32 cellular contexts compared by ENCODE assay signal in genomic region chr19:44109458-44109857, GRCh38.
"Had no signal": no experiment of that assay in that cellular context is flagged by ENCODE, and none has a peak within 500 bp of the region (broad histone marks: within the 10 kb centered on the region; RNA-seq: fewer than 3 reads in every experiment).

No MANE protein-coding gene starts in this region.

- H3K9me3 ChIP-seq: testis had no signal

- DNase-seq: naive thymus-derived CD8-positive, alpha-beta T cell; nephron progenitor cell; occipital lobe; ovary; posterior cingulate gyrus; psoas muscle; right cardiac atrium; spleen; stimulated activated CD4-positive, alpha-beta T cell treated with anti-CD3 and anti-CD28 coated beads, Interleukin-12 subunit alpha, Interleukin-12 subunit beta, amount 100 ng/mL, for 4 hours; stimulated activated CD4-positive, alpha-beta T cell treated with anti-CD3 and anti-CD28 coated beads, Interleukin-1b, Interleukin-23, amount 100 ng/mL, for 48 hours; stimulated activated CD4-positive, alpha-beta T cell treated with anti-CD3 and anti-CD28 coated beads, Interleukin-4, amount 100 ng/mL, for 1 hour; stimulated activated CD4-positive, alpha-beta T cell treated with anti-CD3 and anti-CD28 coated beads, Interleukin-4, amount 100 ng/mL, for 4 hours; stimulated activated CD8-positive, alpha-beta memory T cell treated with anti-CD3 and anti-CD28 coated beads, Interleukin-4, amount 100 ng/mL, for 48 hours; stimulated activated naive CD4-positive, alpha-beta T cell; stimulated activated naive CD8-positive, alpha-beta T cell treated with anti-CD3 and anti-CD28 coated beads, Interleukin-15, amount 100 ng/mL, for 72 hours; stimulated activated naive CD8-positive, alpha-beta T cell treated with anti-CD3 and anti-CD28 coated beads, Interleukin-15, Interleukin-2, amounts not matched to agents 100 U/mL and 50 U/mL, for 24 hours; substantia nigra; testis; tibial artery; transverse colon; upper lobe of right lung; uterus had no signal

- H3K9ac ChIP-seq: neural progenitor cell, parathyroid adenoma had no signal

- ATAC-seq: naive thymus-derived CD8-positive, alpha-beta T cell; natural killer cell treated with Interleukin-12 subunit alpha and Interleukin-12 subunit beta and Interleukin-15 and Interleukin-18, amount 100 ng/mL, for 72 hours; psoas muscle; right cardiac atrium; sciatic nerve; stimulated activated memory B cell treated with anti-CD40 and anti-IgM and Interleukin-4, amounts not matched to agents 10 μg/mL and 1 μg/mL and 100 μg/mL, for 72 hours; stimulated activated naive CD8-positive, alpha-beta T cell treated with anti-CD3 and anti-CD28 coated beads, Interleukin-15, amount 100 ng/mL, for 72 hours; stimulated activated naive CD8-positive, alpha-beta T cell treated with anti-CD3 and anti-CD28 coated beads, Interleukin-15, Interleukin-2, amounts not matched to agents 100 U/mL and 50 U/mL, for 24 hours; upper lobe of right lung had no signal

- H3K4me2 ChIP-seq: neural progenitor cell, smooth muscle cell had no signal

- H3K36me3 ChIP-seq: uterus had no signal

- H3K4me3 ChIP-seq: neural progenitor cell, ovary, psoas muscle, skin epidermis, smooth muscle cell, spleen, suprapubic skin, testis, tibial artery, transverse colon, upper lobe of right lung, uterus had no signal

- H3K27ac ChIP-seq: neural progenitor cell, ovary, parathyroid adenoma, psoas muscle, skin epidermis, spleen, suprapubic skin, testis, tibial artery, transverse colon, upper lobe of right lung, uterus had no signal

- H3K27me3 Mint-ChIP-seq: naive thymus-derived CD8-positive, alpha-beta T cell; natural killer cell treated with Interleukin-12 subunit alpha and Interleukin-12 subunit beta and Interleukin-15 and Interleukin-18, amount 100 ng/mL, for 72 hours; progenitor cell of endocrine pancreas; stimulated activated memory B cell treated with anti-CD40 and anti-IgM and Interleukin-4, amounts not matched to agents 10 μg/mL and 1 μg/mL and 100 μg/mL, for 72 hours; stimulated activated naive CD8-positive, alpha-beta T cell treated with anti-CD3 and anti-CD28 coated beads, Interleukin-15, amount 100 ng/mL, for 72 hours; type B pancreatic cell had no signal

- H3K4me1 ChIP-seq: parathyroid adenoma, uterus had no signal

- H3K27me3 ChIP-seq: neural progenitor cell, ovary, spleen, suprapubic skin, testis, tibial artery, transverse colon, upper lobe of right lung, uterus had no signal

- H3K27ac Mint-ChIP-seq: naive thymus-derived CD8-positive, alpha-beta T cell; natural killer cell treated with Interleukin-12 subunit alpha and Interleukin-12 subunit beta and Interleukin-15 and Interleukin-18, amount 100 ng/mL, for 72 hours; nephron progenitor cell; neural progenitor cell; progenitor cell of endocrine pancreas; stimulated activated memory B cell treated with anti-CD40 and anti-IgM and Interleukin-4, amounts not matched to agents 10 μg/mL and 1 μg/mL and 100 μg/mL, for 72 hours; stimulated activated naive CD8-positive, alpha-beta T cell treated with anti-CD3 and anti-CD28 coated beads, Interleukin-15, amount 100 ng/mL, for 72 hours; type B pancreatic cell had no signal

- H2AFZ ChIP-seq: neural progenitor cell, parathyroid adenoma had no signal

- H3K4me3 Mint-ChIP-seq: naive thymus-derived CD8-positive, alpha-beta T cell; natural killer cell treated with Interleukin-12 subunit alpha and Interleukin-12 subunit beta and Interleukin-15 and Interleukin-18, amount 100 ng/mL, for 72 hours; nephron progenitor cell; neural progenitor cell; stimulated activated memory B cell treated with anti-CD40 and anti-IgM and Interleukin-4, amounts not matched to agents 10 μg/mL and 1 μg/mL and 100 μg/mL, for 72 hours; stimulated activated naive CD8-positive, alpha-beta T cell treated with anti-CD3 and anti-CD28 coated beads, Interleukin-15, amount 100 ng/mL, for 72 hours; type B pancreatic cell had no signal
